Comparison of ENCODE assay signal across 12 cellular contexts in the genomic region with DNA sequence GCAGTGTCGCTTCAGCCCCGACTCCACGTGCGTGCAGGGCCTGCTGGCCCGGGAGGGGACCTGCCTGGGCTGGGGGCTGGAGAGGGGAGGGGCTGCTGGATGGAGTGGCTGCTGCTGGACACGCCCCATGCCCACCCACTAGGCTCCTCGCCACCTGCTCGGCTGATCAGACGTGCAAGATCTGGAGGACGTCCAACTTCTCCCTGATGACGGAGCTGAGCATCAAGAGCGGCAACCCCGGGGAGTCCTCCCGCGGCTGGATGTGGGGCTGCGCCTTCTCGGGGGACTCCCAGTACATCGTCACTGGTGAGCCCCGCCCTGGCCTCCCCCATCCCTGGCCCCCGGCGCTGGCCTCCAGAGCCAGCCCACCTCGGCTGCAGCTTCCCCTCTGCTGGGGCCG. TPM values are rescaled to one million over a fixed set of nuclear protein-coding genes. Genes with fewer than 3 reads are reported as not detected.
"Had no signal": no experiment of that assay in that cellular context is flagged by ENCODE, and none has a peak within 500 bp of the region (broad histone marks: within the 10 kb centered on the region; RNA-seq: fewer than 3 reads in every experiment).

No MANE protein-coding gene starts in this region.

- H3K27ac ChIP-seq: adrenal gland, cardiac muscle cell, heart left ventricle, right lobe of liver, upper lobe of left lung had no signal

- H3K27me3 ChIP-seq: adrenal gland, cardiac muscle cell, gastrocnemius medialis, heart left ventricle, right lobe of liver, upper lobe of left lung had no signal

- H3K9me3 ChIP-seq: adrenal gland, gastrocnemius medialis, heart left ventricle, right lobe of liver, upper lobe of left lung had no signal

- ATAC-seq: gastrocnemius medialis; heart left ventricle; right lobe of liver; stimulated activated naive CD8-positive, alpha-beta T cell treated with anti-CD3 and anti-CD28 coated beads, Interleukin-15, amount 100 ng/mL, for 72 hours had no signal

- DNase-seq: activated CD4-positive, alpha-beta T cell treated with anti-CD3 and anti-CD28 coated beads, Interleukin-2, amount 50 U/mL, for 48 hours; activated effector memory CD4-positive, alpha-beta T cell treated with Interleukin-2 at 50 U/mL for 16 hours; adrenal gland; erythroblast; gastrocnemius medialis; heart left ventricle; immature natural killer cell; nephron progenitor cell; stimulated activated naive CD8-positive, alpha-beta T cell treated with anti-CD3 and anti-CD28 coated beads, Interleukin-15, amount 100 ng/mL, for 72 hours had no signal

- H3K4me3 ChIP-seq: adrenal gland, cardiac muscle cell, gastrocnemius medialis, heart left ventricle, right lobe of liver, upper lobe of left lung had no signal

RNA-seq across cellular contexts. Expression of a gene that starts 11.9 kb away (rescaled TPM):
- total RNA-seq: right lobe of liver had no signal
